8 cellular contexts compared by ENCODE assay signal in the genomic region with DNA sequence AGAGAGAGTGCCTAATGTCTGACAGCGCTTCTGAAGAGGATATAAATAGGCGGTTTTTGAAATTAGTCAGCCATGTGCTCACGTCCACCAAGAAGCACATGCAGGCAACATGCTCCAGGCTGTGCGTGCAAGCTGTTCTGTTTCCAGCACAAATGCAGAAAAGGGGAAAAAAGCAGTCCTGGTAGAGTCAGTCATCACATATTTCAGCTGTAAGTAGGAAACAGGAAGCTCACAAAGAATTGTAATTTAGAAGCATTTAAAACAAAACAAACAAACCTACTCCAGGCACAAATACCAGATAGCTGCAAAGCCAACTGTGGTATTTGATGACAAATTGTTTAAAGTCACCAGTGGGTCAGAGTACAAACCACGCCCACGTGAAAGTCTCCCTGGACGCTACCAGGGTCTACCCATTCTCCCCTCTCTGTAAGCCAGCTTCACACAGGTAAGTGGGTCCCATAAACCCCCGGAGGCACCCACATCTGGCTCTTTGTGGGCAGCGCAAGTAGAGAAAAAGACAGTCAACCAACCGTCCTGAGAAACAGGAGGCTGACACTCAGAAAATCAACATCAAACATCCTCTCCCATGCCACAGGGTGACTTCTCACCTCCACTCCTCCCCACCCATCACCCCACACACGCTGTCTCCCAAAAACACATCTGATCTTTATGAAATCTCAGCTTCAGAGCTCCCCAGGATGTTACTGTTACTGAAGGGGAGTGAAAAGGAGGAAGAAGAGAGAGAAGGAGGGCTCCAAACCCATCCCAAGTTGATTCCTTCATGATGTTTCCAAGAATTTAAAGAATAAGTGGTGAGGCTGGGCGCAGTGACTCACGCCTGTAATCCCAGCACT.
DNase-seq lines count a peak whose midpoint lies in the region; ATAC-seq lines count a peak whose summit lies in the region.

No MANE protein-coding gene starts in this region.

- H3K27me3 ChIP-seq in ACC112 (ENCODE audit: insufficient read depth, low read length) = no peaks in the 10 kb centered on the region

- H3K36me3 Mint-ChIP-seq in activated naive CD4-positive, alpha-beta T cell treated with anti-CD3 and anti-CD28 coated beads, Interleukin-2, amount 50 U/mL, for 72 hours = peaks cover 0 to 63% of the 10 kb centered on the region in 2 donors

- peak overlapping the region; percentile 83 for H3K27ac ChIP-seq in ACC112 (ENCODE audit: low read depth, low read length)

- intact Hi-C loops in left ventricle myocardium superior (cut with micrococcal nuclease) = no loop called here

- no peaks in the 10 kb centered on the region for H3K9me3 Mint-ChIP-seq in activated naive CD4-positive, alpha-beta T cell treated with anti-CD3 and anti-CD28 coated beads, Interleukin-2, amount 50 U/mL, for 72 hours

- H3K36me3 ChIP-seq in ACC112 (ENCODE audit: insufficient read depth, low read length) = no peaks in the 10 kb centered on the region

- H3K4me1 ChIP-seq in ACC112 (ENCODE audit: control insufficient read depth, insufficient read depth, low read length, unreplicated experiment) = peaks cover 15% of the 10 kb centered on the region

- ATAC-seq in GM18873 (IDR thresholded peaks at IDR 0.05; ENCODE audit: low FRiP score, unreplicated experiment) (peak; percentile 51), HG03439 (IDR thresholded peaks at IDR 0.05; ENCODE audit: unreplicated experiment) (peak; percentile 62), left ventricle myocardium superior (peak; percentile 57)
- peak; percentile 71 to 75 for ATAC-seq in activated naive CD4-positive, alpha-beta T cell treated with anti-CD3 and anti-CD28 coated beads, Interleukin-2, amount 50 U/mL, for 72 hours

- H2AFZ ChIP-seq in ACC112 (ENCODE audit: low read length, unreplicated experiment) = peak overlapping the region; percentile 49

- DNase-seq in activated naive CD4-positive, alpha-beta T cell treated with anti-CD3 and anti-CD28 coated beads, Interleukin-2, amount 50 U/mL, for 72 hours (ENCODE audit: low spot score in 2 of 2) = peak; percentile 60 to 65
- no peak for DNase-seq in left ventricle myocardium superior
- DNase-seq in stimulated activated CD4-positive, alpha-beta T cell treated with anti-CD3 and anti-CD28 coated beads, Interleukin-4, amount 100 ng/mL, for 24 hours = peak; percentile 76
- DNase-seq in NCI-H2029 treated with DMSO at 0.1 percent for 48 hours (lab: John Stamatoyannopoulos, UW) = no peak
- DNase-seq in hippocampal formation (lab: John Stamatoyannopoulos, UW) = no peak

- 0 out of 2 replicates have a peak overlapping the region, but pooled peaks have one; percentile 11 for H3K4me3 ChIP-seq in ACC112 (ENCODE audit: low read depth, low read length)

- H3K79me2 ChIP-seq in ACC112 (ENCODE audit: control insufficient read depth, insufficient read depth, low read length, unreplicated experiment) = no peaks in the 10 kb centered on the region

- peak overlapping the region; percentile 95 to 99 for H3K27ac Mint-ChIP-seq in activated naive CD4-positive, alpha-beta T cell treated with anti-CD3 and anti-CD28 coated beads, Interleukin-2, amount 50 U/mL, for 72 hours

Comparison
In these comparisons a context has a peak if more than half of its experiments do, and no peak if none do; other contexts are left out.
1. DNase-seq: peak in activated naive CD4-positive, alpha-beta T cell treated with anti-CD3 and anti-CD28 coated beads, Interleukin-2, amount 50 U/mL, for 72 hours (2 of 2) and stimulated activated CD4-positive, alpha-beta T cell treated with anti-CD3 and anti-CD28 coated beads, Interleukin-4, amount 100 ng/mL, for 24 hours (single experiment); none in left ventricle myocardium superior (single experiment), NCI-H2029 treated with DMSO at 0.1 percent for 48 hours (single experiment) and hippocampal formation (0 of 2).
2. Peak in every context shown above with its lines, with median percentiles within 50 percentile points of each other: ATAC-seq.